26 cellular contexts compared by ENCODE assay signal in the genomic region with DNA sequence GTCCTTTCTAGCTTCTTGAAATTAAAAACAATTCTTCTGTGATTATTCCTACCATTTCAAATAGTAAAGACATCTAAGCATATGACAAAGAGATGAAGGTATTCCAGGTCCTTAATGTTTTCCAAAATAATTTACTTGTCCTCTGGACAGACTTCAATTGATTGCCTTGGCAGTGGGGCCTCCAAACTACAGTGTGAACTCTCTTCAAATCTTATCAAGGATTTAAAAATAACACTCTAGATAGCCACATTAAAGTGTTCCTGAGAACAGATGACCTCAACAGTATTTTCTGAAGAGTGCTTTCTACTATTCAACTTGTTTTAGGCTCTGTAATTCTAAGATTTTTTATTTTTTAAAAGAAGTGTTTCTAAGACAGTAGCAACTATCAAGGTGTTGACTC. TPM values are rescaled to one million over a fixed set of nuclear protein-coding genes. Genes with fewer than 3 reads are reported as not detected.
DNase-seq lines count a peak whose midpoint lies in the region; ATAC-seq, FAIRE-seq and TF ChIP-seq lines count a peak whose summit lies in the region.
"Had no signal": no experiment of that assay in that cellular context is flagged by ENCODE, and none has a peak within 500 bp of the region (broad histone marks: within the 10 kb centered on the region; RNA-seq: fewer than 3 reads in every experiment).

No MANE protein-coding gene starts in this region.

- no peaks in the 10 kb centered on the region for H3K79me2 ChIP-seq in K562 (ENCODE audit: control insufficient read depth, insufficient read depth, low read length)

- H3K9me1 ChIP-seq in K562 (ENCODE audit: control insufficient read depth, insufficient read depth, low read length): no peaks in the 10 kb centered on the region

- H3K9ac ChIP-seq in K562 (ENCODE audit: insufficient read depth in 1 of 2, low read depth in 2 of 2, low read length in 2 of 2): no peak overlapping the region
- H3K9ac ChIP-seq: BLaER1 treated with 17β-estradiol and CSF1 and Interleukin-3, amounts not matched to agents 10 nM and 100 nM had no signal

- ATAC-seq in K562: no peak
- ATAC-seq in left cardiac atrium: peak; percentile 46 to 64
- no peak for ATAC-seq in GM18867 (IDR thresholded peaks at IDR 0.05; ENCODE audit: unreplicated experiment)
- ATAC-seq: A549 had no signal

- H3K27ac ChIP-seq in K562 (ENCODE audit: extremely low read depth, low read depth, low read length) (no peak overlapping the region), cardiac muscle cell (peak overlapping the region; percentile 92), right atrium auricular region (peak overlapping the region; percentile 28 to 74)
- H3K27ac ChIP-seq: A549; BLaER1 treated with 17β-estradiol and CSF1 and Interleukin-3, amounts not matched to agents 10 nM and 100 nM had no signal

- H4K20me1 ChIP-seq in K562 (replicated peaks; ENCODE audit: control insufficient read depth, insufficient read depth, low read length): no peaks in the 10 kb centered on the region
- H4K20me1 ChIP-seq: BLaER1 treated with 17β-estradiol and CSF1 and Interleukin-3, amounts not matched to agents 10 nM and 100 nM had no signal

- H3K4me1 ChIP-seq in K562 (replicated peaks in 1 of 2; ENCODE audit: control insufficient read depth in 2 of 2, insufficient read depth in 2 of 2, low read length in 2 of 2) (no peaks in the 10 kb centered on the region; a peak in 1 of 5 replicates), cardiac muscle cell (ENCODE audit: low read depth) (peaks cover 51% of the 10 kb centered on the region), right atrium auricular region (peaks cover 0 to 4% of the 10 kb centered on the region in 2 donors)
- H3K4me1 ChIP-seq: A549; BE2C; BLaER1 treated with 17β-estradiol and CSF1 and Interleukin-3, amounts not matched to agents 10 nM and 100 nM; HAP-1 had no signal

- FAIRE-seq in K562 (lab: Jason Lieb, UNC): no peak
- FAIRE-seq: A549, D721Med, GM12891, GM18507, H54 had no signal

- no peak for DNase-seq in K562 (ENCODE audit: extremely low read depth in 1 of 4, low spot score in 3 of 4)
- DNase-seq in cardiac muscle cell (ENCODE audit: low read depth in 1 of 2, low spot score in 1 of 2): peak in 1 of 2 donors; percentile 19
- no peak for DNase-seq in left cardiac atrium
- no peak for DNase-seq in right atrium auricular region (ENCODE audit: low spot score)
- DNase-seq in NCI-H82 treated with DMSO at 0.1 percent for 48 hours (lab: John Stamatoyannopoulos, UW; ENCODE audit: unreplicated experiment): no peak
- no peak for DNase-seq in NCI-H2081 (lab: John Stamatoyannopoulos, UW)
- DNase-seq: 8988T; ACHN; AML-193; BE2C; CD4-positive, alpha-beta T cell; CD8-positive, alpha-beta memory T cell; DMS 273 treated with DMSO at 0.1 percent for 48 hours; DMS79; EL; GDM1; GOT3; HFFc6 had no signal

- TF ChIP-seq CTCF in K562 (IDR thresholded peaks at IDR 0.05 in 2 of 3, conservative IDR thresholded peaks at IDR 0.05 in 1 of 3; ENCODE audit: insufficient read depth in 2 of 3, low read depth in 1 of 3, low read length in 3 of 3): no peak
- no peak for TF ChIP-seq CTCF in cardiac muscle cell (IDR thresholded peaks at IDR 0.05; ENCODE audit: low read depth, low read length)
- no peak for TF ChIP-seq CTCF in right atrium auricular region (IDR thresholded peaks at IDR 0.05)

- TF ChIP-seq RAD21 in K562 (CRISPR knock-in tag; conservative IDR thresholded peaks at IDR 0.05 in 1 of 2, IDR thresholded peaks at IDR 0.05 in 1 of 2): no peak

- H3K27me3 ChIP-seq in K562 (ENCODE audit: control insufficient read depth in 2 of 2, insufficient read depth in 2 of 2, low read length in 2 of 2): no peaks in the 10 kb centered on the region
- no peaks in the 10 kb centered on the region for H3K27me3 ChIP-seq in cardiac muscle cell
- no peaks in the 10 kb centered on the region for H3K27me3 ChIP-seq in right atrium auricular region
- H3K27me3 ChIP-seq: BE2C; BLaER1 treated with 17β-estradiol and CSF1 and Interleukin-3, amounts not matched to agents 10 nM and 100 nM had no signal

- H3K4me2 ChIP-seq in K562 (ENCODE audit: insufficient read depth, low read length): no peak overlapping the region
- H3K4me2 ChIP-seq: A549; BLaER1 treated with 17β-estradiol and CSF1 and Interleukin-3, amounts not matched to agents 10 nM and 100 nM had no signal

- in situ Hi-C loops in K562 (cut with MboI): no loop called here

- H3K36me3 ChIP-seq in K562 (ENCODE audit: control insufficient read depth, insufficient read depth, low read length) (no peaks in the 10 kb centered on the region), cardiac muscle cell (no peaks in the 10 kb centered on the region), right atrium auricular region (no peaks in the 10 kb centered on the region)
- H3K36me3 ChIP-seq: BE2C; BLaER1 treated with 17β-estradiol and CSF1 and Interleukin-3, amounts not matched to agents 10 nM and 100 nM; HAP-1 had no signal

- H2AFZ ChIP-seq in K562 (ENCODE audit: low read depth, low read length): 0 out of 2 replicates have a peak overlapping the region, but pooled peaks have one; percentile 58

- H3K9me3 ChIP-seq in K562 (replicated peaks; ENCODE audit: control insufficient read depth, insufficient read depth, low read depth, low read length): 0 out of 2 replicates have a peak, but pooled peaks cover 3% of the 10 kb centered on the region
- no peaks in the 10 kb centered on the region for H3K9me3 ChIP-seq in cardiac muscle cell (ENCODE audit: low read depth)
- no peaks in the 10 kb centered on the region for H3K9me3 ChIP-seq in right atrium auricular region
- H3K9me3 ChIP-seq: A549, HAP-1 had no signal

- no peak for TF ChIP-seq EP300 in K562 (IDR thresholded peaks at IDR 0.05; ENCODE audit: low read length)

- CTCF ChIA-PET in K562 (lab: Yijun Ruan, JAX; ENCODE audit: low intra/inter-chr PET ratio): no interaction called here

- POLR2A ChIA-PET in K562 (lab: Yijun Ruan, JAX): interaction anchor here (0.6 kb wide), 1 partner anchor 617 kb away, joined by 4 read pairs; no protein-coding TSS in a partner anchor

- intact Hi-C loops in K562 (cut with micrococcal nuclease): no loop called here
- intact Hi-C loops in left cardiac atrium (cut with DNase I): no loop called here

- BruUV-seq in K562 (replicated peaks; lab: Mats Ljungman, UMichigan): no TSS peak

- TF ChIP-seq POLR2A in K562 (conservative IDR thresholded peaks at IDR 0.05): no peak

- H3K4me3 ChIP-seq in K562 (no peak overlapping the region), cardiac muscle cell (peak overlapping the region; percentile 8), right atrium auricular region (no peak overlapping the region)
- H3K4me3 ChIP-seq: A549; BLaER1 treated with 17β-estradiol and CSF1 and Interleukin-3, amounts not matched to agents 10 nM and 100 nM; HAP-1 had no signal

TF ChIP-seq in K562, 482 proteins besides CTCF, POLR2A, EP300 and RAD21 (continues in another document):
- TF ChIP-seq, protein P1, sequence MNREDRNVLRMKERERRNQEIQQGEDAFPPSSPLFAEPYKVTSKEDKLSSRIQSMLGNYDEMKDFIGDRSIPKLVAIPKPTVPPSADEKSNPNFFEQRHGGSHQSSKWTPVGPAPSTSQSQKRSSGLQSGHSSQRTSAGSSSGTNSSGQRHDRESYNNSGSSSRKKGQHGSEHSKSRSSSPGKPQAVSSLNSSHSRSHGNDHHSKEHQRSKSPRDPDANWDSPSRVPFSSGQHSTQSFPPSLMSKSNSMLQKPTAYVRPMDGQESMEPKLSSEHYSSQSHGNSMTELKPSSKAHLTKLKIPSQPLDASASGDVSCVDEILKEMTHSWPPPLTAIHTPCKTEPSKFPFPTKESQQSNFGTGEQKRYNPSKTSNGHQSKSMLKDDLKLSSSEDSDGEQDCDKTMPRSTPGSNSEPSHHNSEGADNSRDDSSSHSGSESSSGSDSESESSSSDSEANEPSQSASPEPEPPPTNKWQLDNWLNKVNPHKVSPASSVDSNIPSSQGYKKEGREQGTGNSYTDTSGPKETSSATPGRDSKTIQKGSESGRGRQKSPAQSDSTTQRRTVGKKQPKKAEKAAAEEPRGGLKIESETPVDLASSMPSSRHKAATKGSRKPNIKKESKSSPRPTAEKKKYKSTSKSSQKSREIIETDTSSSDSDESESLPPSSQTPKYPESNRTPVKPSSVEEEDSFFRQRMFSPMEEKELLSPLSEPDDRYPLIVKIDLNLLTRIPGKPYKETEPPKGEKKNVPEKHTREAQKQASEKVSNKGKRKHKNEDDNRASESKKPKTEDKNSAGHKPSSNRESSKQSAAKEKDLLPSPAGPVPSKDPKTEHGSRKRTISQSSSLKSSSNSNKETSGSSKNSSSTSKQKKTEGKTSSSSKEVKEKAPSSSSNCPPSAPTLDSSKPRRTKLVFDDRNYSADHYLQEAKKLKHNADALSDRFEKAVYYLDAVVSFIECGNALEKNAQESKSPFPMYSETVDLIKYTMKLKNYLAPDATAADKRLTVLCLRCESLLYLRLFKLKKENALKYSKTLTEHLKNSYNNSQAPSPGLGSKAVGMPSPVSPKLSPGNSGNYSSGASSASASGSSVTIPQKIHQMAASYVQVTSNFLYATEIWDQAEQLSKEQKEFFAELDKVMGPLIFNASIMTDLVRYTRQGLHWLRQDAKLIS (CRISPR knock-in tag; IDR thresholded peaks at IDR 0.05): no peak
- no peak for TF ChIP-seq XRCC5 (IDR thresholded peaks at IDR 0.05; ENCODE audit: low read depth, low read length)
- TF ChIP-seq ZNF165 (CRISPR knock-in tag; IDR thresholded peaks at IDR 0.05; ENCODE audit: borderline replicate concordance): no peak
- no peak for TF ChIP-seq NELFE (IDR thresholded peaks at IDR 0.05; ENCODE audit: insufficient read depth, insufficient read length)

RNA-seq across cellular contexts. Expression of a gene that starts 7.9 kb away (rescaled TPM):
- total RNA-seq in K562 (2011; cell fraction: chromatin; rRNA removed; ENCODE audit: low replicate concordance): 0.79 and 3.3 TPM in 2 replicates
- total RNA-seq in K562 (2011; cell fraction: nucleolus; rRNA removed): 1.3 and 2.1 TPM in 2 replicates
- total RNA-seq in K562 (2011; cell fraction: nucleoplasm; rRNA removed): 2.1 and 2.6 TPM in 2 replicates
- total RNA-seq in K562 (2014; rRNA removed) (15.2 and 20.4 TPM in 2 replicates), K562 (2014; rRNA removed; fragmentation: Illumina TruSeq; extraction: Trizol) (42.9 and 45.2 TPM in 2 replicates), K562 (2015; rRNA removed; fragmentation: Illumina TruSeq; extraction: Trizol) (23.4 and 24.6 TPM in 2 replicates), K562 (2021) (27.1 and 32.2 TPM in 2 replicates), cardiac muscle cell (113 and 121 TPM in 2 replicates), left cardiac atrium (100 to 1,000 TPM; 126 to 199 TPM), right atrium auricular region (100 to 1,000 TPM; 117 to 217 TPM)
- polyA plus RNA-seq in K562 (2011; rRNA removed) (22.9 and 26.0 TPM in 2 replicates), K562 (2014; fragmentation: Illumina TruSeq; extraction: Trizol) (28.9 and 34.6 TPM in 2 replicates), K562 (2014; fragmentation: Nextera tagmentation; extraction: Ambion mirVana) (10 to 100 TPM; 63.5 to 71.0 TPM), K562 (2014; rRNA removed) (23.1 and 25.4 TPM in 2 replicates), cardiac muscle cell (210 and 353 TPM in 2 replicates)
- 4.1 and 11.1 TPM in 2 replicates for polyA plus RNA-seq in K562 (2011; cell fraction: cytosol; rRNA removed)
- 4.1 and 8.4 TPM in 2 replicates for polyA plus RNA-seq in K562 (2011; cell fraction: nucleus; rRNA removed)
- 22.3 and 23.5 TPM in 2 replicates for polyA plus RNA-seq in K562 (2012)
- polyA minus RNA-seq in K562 (2011; rRNA and poly(A)+ RNA removed): 10.7 and 15.2 TPM in 2 replicates
- polyA minus RNA-seq in K562 (2011; cell fraction: cytosol; rRNA and poly(A)+ RNA removed): 7.8 and 8.4 TPM in 2 replicates
- polyA minus RNA-seq in K562 (2011; cell fraction: nucleus; rRNA and poly(A)+ RNA removed): 0.94 and 2.2 TPM in 2 replicates

Comparison
In these comparisons a context has a peak if more than half of its experiments do, and no peak if none do; other contexts are left out.
1. ATAC-seq: peak in left cardiac atrium (2 of 2); none in K562 (single experiment) and GM18867 (single experiment).